Comparison of ENCODE assay signal across 26 cellular contexts in genomic region chr1:99106274-99106673, GRCh38.
"Had no signal": no experiment of that assay in that cellular context is flagged by ENCODE, and none has a peak within 500 bp of the region (broad histone marks: within the 10 kb centered on the region; RNA-seq: fewer than 3 reads in every experiment).

No MANE protein-coding gene starts in this region.

- H3K9me3 ChIP-seq: colonic mucosa, esophagus squamous epithelium, gastroesophageal sphincter had no signal

- H3K27me3 Mint-ChIP-seq: activated CD4-positive, alpha-beta memory T cell treated with anti-CD3 and anti-CD28 coated beads for 36 hours; activated CD4-positive, alpha-beta T cell treated with anti-CD3 and anti-CD28 coated beads for 36 hours; activated CD4-positive, alpha-beta T cell treated with anti-CD3 and anti-CD28 coated beads, Interleukin-2, amount 10 ng/mL, durations not matched to agents 24 days and 14 days; activated CD8-positive, alpha-beta memory T cell treated with anti-CD3 and anti-CD28 coated beads, Interleukin-2, amount 10 ng/mL, durations not matched to agents 7 days and 5 days had no signal

- H3K36me3 Mint-ChIP-seq: activated CD4-positive, alpha-beta memory T cell treated with anti-CD3 and anti-CD28 coated beads for 36 hours; activated CD8-positive, alpha-beta memory T cell treated with anti-CD3 and anti-CD28 coated beads, Interleukin-2, amount 10 ng/mL, durations not matched to agents 7 days and 5 days; activated naive CD4-positive, alpha-beta T cell treated with anti-CD3 and anti-CD28 coated beads, Interleukin-2, amount 10 ng/mL, durations not matched to agents 7 days and 5 days; activated naive CD4-positive, alpha-beta T cell treated with anti-CD3 and anti-CD28 coated beads, Interleukin-2, amount 50 U/mL, for 72 hours had no signal

- ATAC-seq: activated CD4-positive, alpha-beta T cell treated with anti-CD3 and anti-CD28 coated beads for 36 hours; activated CD8-positive, alpha-beta memory T cell treated with anti-CD3 and anti-CD28 coated beads, Interleukin-2, amount 10 ng/mL, durations not matched to agents 7 days and 5 days; activated CD8-positive, alpha-beta T cell treated with anti-CD3 and anti-CD28 coated beads, Interleukin-2, amount 10 ng/mL, durations not matched to agents 7 days and 5 days; activated naive CD4-positive, alpha-beta T cell treated with anti-CD3 and anti-CD28 coated beads, Interleukin-2, amount 50 U/mL, for 72 hours; gastroesophageal sphincter had no signal

- H3K4me1 Mint-ChIP-seq: activated CD4-positive, alpha-beta T cell treated with anti-CD3 and anti-CD28 coated beads, Interleukin-2, amount 10 ng/mL, durations not matched to agents 24 days and 14 days; activated CD8-positive, alpha-beta memory T cell treated with anti-CD3 and anti-CD28 coated beads, Interleukin-2, amount 10 ng/mL, durations not matched to agents 7 days and 5 days; activated naive CD4-positive, alpha-beta T cell treated with anti-CD3 and anti-CD28 coated beads, Interleukin-2, amount 10 ng/mL, durations not matched to agents 7 days and 5 days had no signal

- H3K27ac ChIP-seq: brain microvascular endothelial cell, colonic mucosa, epithelial cell of prostate, esophagus squamous epithelium, gastroesophageal sphincter had no signal

- H3K27ac Mint-ChIP-seq: activated CD4-positive, alpha-beta memory T cell treated with anti-CD3 and anti-CD28 coated beads for 36 hours; activated CD4-positive, alpha-beta T cell treated with anti-CD3 and anti-CD28 coated beads for 36 hours; activated CD4-positive, alpha-beta T cell treated with anti-CD3 and anti-CD28 coated beads, Interleukin-2, amount 10 ng/mL, durations not matched to agents 24 days and 14 days; activated CD8-positive, alpha-beta memory T cell treated with anti-CD3 and anti-CD28 coated beads, Interleukin-2, amount 10 ng/mL, durations not matched to agents 7 days and 5 days; activated CD8-positive, alpha-beta T cell treated with anti-CD3 and anti-CD28 coated beads, Interleukin-2, amount 10 ng/mL, durations not matched to agents 7 days and 5 days; activated naive CD4-positive, alpha-beta T cell treated with anti-CD3 and anti-CD28 coated beads, Interleukin-2, amount 10 ng/mL, durations not matched to agents 7 days and 5 days; activated T-helper 1 cell treated with anti-CD3 and anti-CD28 coated beads, Interleukin-12 subunit alpha, Interleukin-12 subunit beta, Interleukin-2, Interleukin-4 antibody, amounts not matched to agents 30 ng/mL and 10 ng/mL and 1 ng/mL, durations not matched to agents 14 hours and 24 hours and 36 hours; activated T-helper 2 cell treated with anti-CD3 and anti-CD28 coated beads, Interferon-gamma antibody, Interleukin-2, Interleukin-4, amounts not matched to agents 10 μg/mL and 5 μg/mL and 100 μg/mL, durations not matched to agents 14 hours and 24 hours and 36 hours had no signal

- H3K27me3 ChIP-seq: brain microvascular endothelial cell, colonic mucosa, esophagus squamous epithelium, gastroesophageal sphincter had no signal

- H3K4me1 ChIP-seq: colonic mucosa, esophagus squamous epithelium, gastroesophageal sphincter had no signal

- DNase-seq: activated CD4-positive, alpha-beta memory T cell treated with anti-CD3 and anti-CD28 coated beads for 36 hours; activated CD4-positive, alpha-beta T cell treated with anti-CD3 and anti-CD28 coated beads for 36 hours; activated CD4-positive, alpha-beta T cell treated with anti-CD3 and anti-CD28 coated beads, Interleukin-2, amount 10 ng/mL, durations not matched to agents 24 days and 14 days; activated CD4-positive, CD25-positive, alpha-beta regulatory T cell; activated CD4-positive, CD25-positive, alpha-beta regulatory T cell treated with anti-CD3 and anti-CD28 coated beads, Interleukin-2, amount 50 U/mL, for 72 hours; activated CD8-positive, alpha-beta memory T cell treated with anti-CD3 and anti-CD28 coated beads, Interleukin-2, amount 10 ng/mL, durations not matched to agents 7 days and 5 days; activated CD8-positive, alpha-beta memory T cell treated with anti-CD3 and anti-CD28 coated beads, Interleukin-2, amount 50 U/mL, for 4 hours; activated CD8-positive, alpha-beta T cell treated with anti-CD3 and anti-CD28 coated beads, Interleukin-2, amount 10 ng/mL, durations not matched to agents 7 days and 5 days; activated gamma-delta T cell; activated naive CD4-positive, alpha-beta T cell; activated naive CD4-positive, alpha-beta T cell treated with anti-CD3 and anti-CD28 coated beads, Interleukin-2, amount 10 ng/mL, durations not matched to agents 7 days and 5 days; activated T-cell treated with anti-CD3 and anti-CD28 coated beads, Interleukin-2, amount 50 U/mL, for 1 hour; activated T-cell treated with anti-CD3 and anti-CD28 coated beads, Interleukin-2, amount 50 U/mL, for 48 hours; amniotic stem cell; anterior cingulate cortex; brain microvascular endothelial cell; caudate nucleus; colonic mucosa; effector CD8-positive, alpha-beta T cell; esophagus squamous epithelium; foreskin melanocyte had no signal

- H3K9me3 Mint-ChIP-seq: activated CD4-positive, alpha-beta memory T cell treated with anti-CD3 and anti-CD28 coated beads for 36 hours; activated CD4-positive, alpha-beta T cell treated with anti-CD3 and anti-CD28 coated beads, Interleukin-2, amount 10 ng/mL, durations not matched to agents 24 days and 14 days; activated naive CD4-positive, alpha-beta T cell treated with anti-CD3 and anti-CD28 coated beads, Interleukin-2, amount 10 ng/mL, durations not matched to agents 7 days and 5 days; activated naive CD4-positive, alpha-beta T cell treated with anti-CD3 and anti-CD28 coated beads, Interleukin-2, amount 50 U/mL, for 72 hours; activated T-helper 1 cell treated with anti-CD3 and anti-CD28 coated beads, Interleukin-12 subunit alpha, Interleukin-12 subunit beta, Interleukin-2, Interleukin-4 antibody, amounts not matched to agents 30 ng/mL and 10 ng/mL and 1 ng/mL, durations not matched to agents 14 hours and 24 hours and 36 hours; activated T-helper 2 cell treated with anti-CD3 and anti-CD28 coated beads, Interferon-gamma antibody, Interleukin-2, Interleukin-4, amounts not matched to agents 10 μg/mL and 5 μg/mL and 100 μg/mL, durations not matched to agents 14 hours and 24 hours and 36 hours had no signal

- H3K4me3 ChIP-seq: colonic mucosa, esophagus squamous epithelium, gastroesophageal sphincter had no signal

- H3K36me3 ChIP-seq: brain microvascular endothelial cell, colonic mucosa, esophagus squamous epithelium, gastroesophageal sphincter had no signal

- H3K4me3 Mint-ChIP-seq: activated CD4-positive, alpha-beta memory T cell treated with anti-CD3 and anti-CD28 coated beads for 36 hours; activated CD4-positive, alpha-beta T cell treated with anti-CD3 and anti-CD28 coated beads for 36 hours; activated CD4-positive, alpha-beta T cell treated with anti-CD3 and anti-CD28 coated beads, Interleukin-2, amount 10 ng/mL, durations not matched to agents 24 days and 14 days; activated CD8-positive, alpha-beta memory T cell treated with anti-CD3 and anti-CD28 coated beads, Interleukin-2, amount 10 ng/mL, durations not matched to agents 7 days and 5 days; activated CD8-positive, alpha-beta T cell treated with anti-CD3 and anti-CD28 coated beads, Interleukin-2, amount 10 ng/mL, durations not matched to agents 7 days and 5 days; activated naive CD4-positive, alpha-beta T cell treated with anti-CD3 and anti-CD28 coated beads, Interleukin-2, amount 10 ng/mL, durations not matched to agents 7 days and 5 days; activated T-helper 1 cell treated with anti-CD3 and anti-CD28 coated beads, Interleukin-12 subunit alpha, Interleukin-12 subunit beta, Interleukin-2, Interleukin-4 antibody, amounts not matched to agents 30 ng/mL and 10 ng/mL and 1 ng/mL, durations not matched to agents 14 hours and 24 hours and 36 hours had no signal
